In genomic region chr11:79400717-79401330, GRCh38 we compare ENCODE assay signal across 9 cellular contexts. TPM values are rescaled to one million over a fixed set of nuclear protein-coding genes. Genes with fewer than 3 reads are reported as not detected.
DNase-seq lines count a peak whose midpoint lies in the region; ATAC-seq, FAIRE-seq and TF ChIP-seq lines count a peak whose summit lies in the region.
"Had no signal": no experiment of that assay in that cellular context is flagged by ENCODE, and none has a peak within 500 bp of the region (broad histone marks: within the 10 kb centered on the region; RNA-seq: fewer than 3 reads in every experiment).

No MANE protein-coding gene starts in this region.

- ATAC-seq in HG02798 (IDR thresholded peaks at IDR 0.05; ENCODE audit: poor library complexity, unreplicated experiment), result peak; percentile 86

- FAIRE-seq in small intestine (lab: Jason Lieb, UNC), result no peak

- H3K4me1 ChIP-seq in cardiac muscle cell (ENCODE audit: low read depth) (no peaks in the 10 kb centered on the region), Peyer's patch (no peaks in the 10 kb centered on the region), small intestine (ENCODE audit: control insufficient read depth in 2 of 2, insufficient read depth in 1 of 2, low read depth in 1 of 2, low read length in 1 of 2) (no peaks in the 10 kb centered on the region)

- no peak for TF ChIP-seq POLR2A in Peyer's patch (IDR thresholded peaks at IDR 0.05)

- DNase-seq in cardiac muscle cell (ENCODE audit: low read depth in 1 of 2, low spot score in 1 of 2) (peak; percentile 44 to 60), cardiac septum (ENCODE audit: low spot score) (no peak), Peyer's patch (no peak), fibroblast of the aortic adventitia (ENCODE audit: low read depth) (peak; percentile 39), small intestine (peak; percentile 28), NCI-H226 (no peak)
- no peak for DNase-seq in activated T-helper 2 cell treated with anti-CD3 and anti-CD28 coated beads, Interferon-gamma antibody, Interleukin-2, Interleukin-4, amounts not matched to agents 10 μg/mL and 5 μg/mL and 100 μg/mL, durations not matched to agents 14 hours and 24 hours and 36 hours (ENCODE audit: low spot score)

- H3K27ac Mint-ChIP-seq in activated T-helper 2 cell treated with anti-CD3 and anti-CD28 coated beads, Interferon-gamma antibody, Interleukin-2, Interleukin-4, amounts not matched to agents 10 μg/mL and 5 μg/mL and 100 μg/mL, durations not matched to agents 14 hours and 24 hours and 36 hours, result no peak overlapping the region
- H3K27ac Mint-ChIP-seq: activated naive CD8-positive, alpha-beta T cell had no signal

- no peak overlapping the region for H3K4me3 ChIP-seq in cardiac muscle cell
- no peak overlapping the region for H3K4me3 ChIP-seq in Peyer's patch
- H3K4me3 ChIP-seq in fibroblast of the aortic adventitia (ENCODE audit: low read depth, low read length), result no peak overlapping the region
- H3K4me3 ChIP-seq in small intestine (ENCODE audit: low read depth in 1 of 2, low read length in 2 of 2), result no peak overlapping the region

- intact Hi-C loops in cardiac septum (cut with DNase I), result no loop called here
- intact Hi-C loops in activated T-helper 2 cell treated with anti-CD3 and anti-CD28 coated beads, Interferon-gamma antibody, Interleukin-2, Interleukin-4, amounts not matched to agents 10 μg/mL and 5 μg/mL and 100 μg/mL, durations not matched to agents 14 hours and 24 hours and 36 hours (cut with micrococcal nuclease), result no loop called here

- H3K27me3 Mint-ChIP-seq in activated T-helper 2 cell treated with anti-CD3 and anti-CD28 coated beads, Interferon-gamma antibody, Interleukin-2, Interleukin-4, amounts not matched to agents 10 μg/mL and 5 μg/mL and 100 μg/mL, durations not matched to agents 14 hours and 24 hours and 36 hours (ENCODE audit: low read depth), result no peaks in the 10 kb centered on the region
- H3K27me3 Mint-ChIP-seq: activated naive CD8-positive, alpha-beta T cell had no signal

- no peaks in the 10 kb centered on the region for H3K9me3 ChIP-seq in cardiac muscle cell (ENCODE audit: low read depth)
- no peaks in the 10 kb centered on the region for H3K9me3 ChIP-seq in Peyer's patch
- H3K9me3 ChIP-seq in small intestine (ENCODE audit: control insufficient read depth, low read depth), result no peaks in the 10 kb centered on the region

- TF ChIP-seq CTCF in cardiac muscle cell (IDR thresholded peaks at IDR 0.05; ENCODE audit: low read depth, low read length), result peak; percentile 77
- TF ChIP-seq CTCF in Peyer's patch (IDR thresholded peaks at IDR 0.05), result peak in 4 of 6 experiments; percentile 30 to 41 (median 31)
- TF ChIP-seq CTCF in fibroblast of the aortic adventitia (IDR thresholded peaks at IDR 0.05; ENCODE audit: insufficient read depth, low read length), result peak; percentile 79

- no peaks in the 10 kb centered on the region for H3K36me3 Mint-ChIP-seq in activated T-helper 2 cell treated with anti-CD3 and anti-CD28 coated beads, Interferon-gamma antibody, Interleukin-2, Interleukin-4, amounts not matched to agents 10 μg/mL and 5 μg/mL and 100 μg/mL, durations not matched to agents 14 hours and 24 hours and 36 hours (ENCODE audit: low read depth)
- H3K36me3 Mint-ChIP-seq: activated naive CD8-positive, alpha-beta T cell had no signal

- WGBS in small intestine, 3 donors, result 65 to 74% (median 71%) methylated on average over 4 of the region's 4 CpGs

- no peak overlapping the region for H3K4me3 Mint-ChIP-seq in activated T-helper 2 cell treated with anti-CD3 and anti-CD28 coated beads, Interferon-gamma antibody, Interleukin-2, Interleukin-4, amounts not matched to agents 10 μg/mL and 5 μg/mL and 100 μg/mL, durations not matched to agents 14 hours and 24 hours and 36 hours (ENCODE audit: low read depth)
- H3K4me3 Mint-ChIP-seq: activated naive CD8-positive, alpha-beta T cell had no signal

- no peaks in the 10 kb centered on the region for H3K4me1 Mint-ChIP-seq in activated T-helper 2 cell treated with anti-CD3 and anti-CD28 coated beads, Interferon-gamma antibody, Interleukin-2, Interleukin-4, amounts not matched to agents 10 μg/mL and 5 μg/mL and 100 μg/mL, durations not matched to agents 14 hours and 24 hours and 36 hours (ENCODE audit: low read depth)

- no peaks in the 10 kb centered on the region for H3K9me3 Mint-ChIP-seq in activated T-helper 2 cell treated with anti-CD3 and anti-CD28 coated beads, Interferon-gamma antibody, Interleukin-2, Interleukin-4, amounts not matched to agents 10 μg/mL and 5 μg/mL and 100 μg/mL, durations not matched to agents 14 hours and 24 hours and 36 hours

- H3K36me3 ChIP-seq in cardiac muscle cell, result no peaks in the 10 kb centered on the region
- H3K36me3 ChIP-seq in Peyer's patch, result no peaks in the 10 kb centered on the region
- H3K36me3 ChIP-seq in small intestine (ENCODE audit: control insufficient read depth in 2 of 2, insufficient read depth in 2 of 2, low read length in 2 of 2), result no peaks in the 10 kb centered on the region

- H3K27me3 ChIP-seq in cardiac muscle cell (no peaks in the 10 kb centered on the region), Peyer's patch (no peaks in the 10 kb centered on the region), small intestine (ENCODE audit: control insufficient read depth in 2 of 2, insufficient read depth in 2 of 2, low read length in 2 of 2) (peaks cover 0 to under 1% of the 10 kb centered on the region in 2 donors)

- H3K27ac ChIP-seq in cardiac muscle cell (no peak overlapping the region), Peyer's patch (no peak overlapping the region), small intestine (ENCODE audit: low read depth in 1 of 2, low read length in 1 of 2) (no peak overlapping the region)

RNA-seq across cellular contexts. Expression of gene TENM4, which starts 40.0 kb away (rescaled TPM):
- 59.6 and 105 TPM in 2 replicates for total RNA-seq in cardiac muscle cell
- polyA plus RNA-seq in cardiac muscle cell, result 19.0 and 27.3 TPM in 2 replicates
- 3.4 TPM for total RNA-seq in cardiac septum
- total RNA-seq in Peyer's patch, result 1 to 10 TPM; 1.1 to 2.7 (median 2.0) TPM
- 26.4 and 113 TPM in 2 replicates for total RNA-seq in fibroblast of the aortic adventitia (ENCODE audit: low replicate concordance)
- under 1 TPM in 2 of 3 donors, not detected in 1; under 0.01 to 0.31 TPM for polyA plus RNA-seq in small intestine
- not detected in 2 replicates for total RNA-seq in activated T-helper 2 cell treated with anti-CD3 and anti-CD28 coated beads, Interferon-gamma antibody, Interleukin-2, Interleukin-4, amounts not matched to agents 10 μg/mL and 5 μg/mL and 100 μg/mL, durations not matched to agents 14 hours and 24 hours and 36 hours

Comparison
In these comparisons a context has a peak if more than half of its experiments do, and no peak if none do; other contexts are left out.
1. DNase-seq: peak in cardiac muscle cell (2 of 2), fibroblast of the aortic adventitia (single experiment) and small intestine (single experiment); none in cardiac septum (single experiment), Peyer's patch (0 of 3), activated T-helper 2 cell treated with anti-CD3 and anti-CD28 coated beads, Interferon-gamma antibody, Interleukin-2, Interleukin-4, amounts not matched to agents 10 μg/mL and 5 μg/mL and 100 μg/mL, durations not matched to agents 14 hours and 24 hours and 36 hours (single experiment) and NCI-H226 (single experiment).
2. Peak in every context shown above with its lines, with median percentiles within 50 percentile points of each other: CTCF ChIP-seq.